ENCODE assay signal across 1 cellular context in genomic region chr20:63693079-63693974, GRCh38.
TF ChIP-seq lines count a peak whose summit lies in the region.

No MANE protein-coding gene starts in this region.

TF ChIP-seq in K562, 482 proteins besides CTCF, POLR2A, EP300 and RAD21:
- TF ChIP-seq ZNF785 (CRISPR knock-in tag; IDR thresholded peaks at IDR 0.05), result no peak
- peak; percentile 36 for TF ChIP-seq POLR2G (IDR thresholded peaks at IDR 0.05; ENCODE audit: low read depth, low read length)
